Comparison of ENCODE assay signal across 11 cellular contexts in genomic region chr2:213187833-213188532, GRCh38. TPM values are rescaled to one million over a fixed set of nuclear protein-coding genes. Genes with fewer than 3 reads are reported as not detected.
A peak's percentile ranks its signal among the peaks of the same experiment; 100 is the strongest.
DNase-seq lines count a peak whose midpoint lies in the region; ATAC-seq, FAIRE-seq and TF ChIP-seq lines count a peak whose summit lies in the region.
"Had no signal": no experiment of that assay in that cellular context is flagged by ENCODE, and none has a peak within 500 bp of the region (broad histone marks: within the 10 kb centered on the region; RNA-seq: fewer than 3 reads in every experiment).

No MANE protein-coding gene starts in this region.

- no peak overlapping the region for H3K4me3 ChIP-seq in HepG2 (replicated peaks in 1 of 3; ENCODE audit: insufficient read depth in 1 of 3, low read depth in 2 of 3, low read length in 3 of 3)
- no peak overlapping the region for H3K4me3 ChIP-seq in right lobe of liver

- no TSS peak for BruUV-seq in HepG2 (replicated peaks; lab: Mats Ljungman, UMichigan)

- no peaks in the 10 kb centered on the region for H3K9me3 ChIP-seq in HepG2 (ENCODE audit: low read length)
- no peaks in the 10 kb centered on the region for H3K9me3 ChIP-seq in right lobe of liver

- intact Hi-C loops in HepG2 (cut with micrococcal nuclease; ENCODE audit: unreplicated experiment) = loop anchor here (1.0 to 2.0 kb wide), 2 partner anchors 35 to 51 kb away; no protein-coding TSS in a partner anchor
- intact Hi-C loops in right lobe of liver (cut with DNase I) = no loop called here

- WGBS in HepG2 (ENCODE audit: low lambda C conversion rate) = 2% methylated on average over 5 of the region's 5 CpGs
- 61% methylated on average over 5 of the region's 5 CpGs for WGBS in right lobe of liver (ENCODE audit: insufficient coverage, low coverage, low lambda C conversion rate, missing lambda C conversion rate)

- H3K36me3 ChIP-seq in HepG2 (replicated peaks in 1 of 2; ENCODE audit: control insufficient read depth in 1 of 2, insufficient read depth in 2 of 2, low read length in 2 of 2) (no peaks in the 10 kb centered on the region), right lobe of liver (no peaks in the 10 kb centered on the region)

- no peaks in the 10 kb centered on the region for H3K79me2 ChIP-seq in HepG2 (ENCODE audit: insufficient read depth, low read length)

- H3K27ac ChIP-seq in HepG2 (ENCODE audit: extremely low read length, insufficient read depth, low read length) = no peak overlapping the region
- no peak overlapping the region for H3K27ac ChIP-seq in right lobe of liver

- peak; percentile 84 for DNase-seq in HepG2 (ENCODE audit: low spot score)
- no peak for DNase-seq in right lobe of liver
- DNase-seq in astrocyte of the hippocampus (ENCODE audit: low read depth, low spot score) = peak; percentile 92
- peak; percentile 73 for DNase-seq in iris pigment epithelial cell (ENCODE audit: low read depth)
- peak; percentile 74 for DNase-seq in urothelium cell line (ENCODE audit: low spot score)
- DNase-seq in cerebellar nuclear complex (lab: John Stamatoyannopoulos, UW) = no peak
- no peak for DNase-seq in NCI-H1436 treated with DMSO at 0.1 percent for 48 hours (lab: John Stamatoyannopoulos, UW)
- DNase-seq: activated T-cell treated with anti-CD3 and anti-CD28 coated beads, Interleukin-2, amount 50 U/mL, for 24 hours; NCI-H446; occipital lobe had no signal

- H3K27me3 ChIP-seq in HepG2 (ENCODE audit: control insufficient read depth in 1 of 2, insufficient read depth in 2 of 2, low read length in 2 of 2) = no peaks in the 10 kb centered on the region
- no peaks in the 10 kb centered on the region for H3K27me3 ChIP-seq in right lobe of liver

- POLR2A ChIA-PET in HepG2 (lab: Yijun Ruan, JAX) = no interaction called here

- H3K4me2 ChIP-seq in HepG2 (ENCODE audit: low read depth, low read length) = peak overlapping the region; percentile 50

- H4K20me1 ChIP-seq in HepG2 (ENCODE audit: insufficient read depth, low read length) = no peaks in the 10 kb centered on the region

- no peak for TF ChIP-seq RAD21 in HepG2 (CRISPR knock-in tag; IDR thresholded peaks at IDR 0.05)

- TF ChIP-seq EP300 in HepG2 (IDR thresholded peaks at IDR 0.05; ENCODE audit: low read depth in 2 of 2, low read length in 2 of 2) = no peak
- TF ChIP-seq EP300 in HepG2 (CRISPR knock-in tag; IDR thresholded peaks at IDR 0.05; ENCODE audit: borderline replicate concordance) = no peak

- no peak for TF ChIP-seq CTCF in HepG2 (CRISPR knock-in tag; IDR thresholded peaks at IDR 0.05)
- TF ChIP-seq CTCF in right lobe of liver (IDR thresholded peaks at IDR 0.05) = no peak

- in situ Hi-C loops in HepG2 (cut with HindIII; ENCODE audit: extremely low pct_ligation_motif_present, low pct_unique_long_range_greater_than_20kb) = no loop called here

- TF ChIP-seq POLR2A in HepG2 (IDR thresholded peaks at IDR 0.05; ENCODE audit: insufficient read depth in 1 of 2, low read depth in 2 of 2, low read length in 2 of 2) (no peak), right lobe of liver (IDR thresholded peaks at IDR 0.05) (no peak)

- CTCF ChIA-PET in HepG2 (lab: Yijun Ruan, JAX; ENCODE audit: low intra/inter-chr PET ratio, low total read pairs) = no interaction called here

- H3K9ac ChIP-seq in HepG2 (ENCODE audit: insufficient read depth, low read depth, low read length) = no peak overlapping the region

- ATAC-seq in HepG2 (peak; percentile 99), right lobe of liver (no peak), HG02981 (IDR thresholded peaks at IDR 0.05; ENCODE audit: unreplicated experiment) (no peak)

- H2AFZ ChIP-seq in HepG2 (ENCODE audit: low read length) = no peak overlapping the region

- peaks cover 25% of the 10 kb centered on the region for H3K4me1 ChIP-seq in HepG2 (ENCODE audit: insufficient read depth, low read length)
- H3K4me1 ChIP-seq in right lobe of liver = peaks cover 0 to 5% (median 0%) of the 10 kb centered on the region in 4 donors

- FAIRE-seq in HepG2 (lab: Jason Lieb, UNC) (peak; percentile 56), urothelium cell line (lab: Jason Lieb, UNC) (no peak)

TF ChIP-seq in HepG2, 621 proteins besides CTCF, POLR2A, EP300 and RAD21 (continues in another document):
- TF ChIP-seq HOMEZ (CRISPR knock-in tag; IDR thresholded peaks at IDR 0.05; ENCODE audit: low read depth) (no peak), RFX5 (IDR thresholded peaks at IDR 0.05; ENCODE audit: low read depth, low read length) (no peak), ZNF260 (CRISPR knock-in tag; IDR thresholded peaks at IDR 0.05; ENCODE audit: borderline replicate concordance, low read depth) (no peak), ZNF30 (CRISPR knock-in tag; IDR thresholded peaks at IDR 0.05) (no peak), ZNF263 (CRISPR knock-in tag; IDR thresholded peaks at IDR 0.05) (peak; percentile 54; the same call in 1 of the 2 replicates), ZNF513 (CRISPR knock-in tag; conservative IDR thresholded peaks at IDR 0.05) (no peak), SMAD3 (CRISPR knock-in tag; IDR thresholded peaks at IDR 0.05) (no peak)

RNA-seq across cellular contexts. Expression of gene IKZF2, which starts 36.6 kb away (rescaled TPM):
- total RNA-seq in HepG2 (2016; rRNA removed; fragmentation: Illumina TruSeq; extraction: Trizol) (0.60 and 0.86 TPM in 2 replicates), right lobe of liver (1 to 10 TPM; 1.1 to 4.1 (median 1.9) TPM)
- total RNA-seq in HepG2 (2016; cell fraction: cytosol; rRNA removed; fragmentation: Illumina TruSeq; extraction: Trizol; ENCODE audit: low read depth) = under 0.01 and 0.26 TPM in 2 replicates
- 0.83 and 0.97 TPM in 2 replicates for total RNA-seq in HepG2 (2016; cell fraction: insoluble cytoplasmic fraction; rRNA removed; fragmentation: Illumina TruSeq; extraction: Trizol)
- 0.22 and 0.28 TPM in 2 replicates for total RNA-seq in HepG2 (2016; cell fraction: membrane; rRNA removed; fragmentation: Illumina TruSeq; extraction: Trizol)
- 1.8 and 2.1 TPM in 2 replicates for total RNA-seq in HepG2 (2016; cell fraction: nucleus; rRNA removed; fragmentation: Illumina TruSeq; extraction: Trizol)
- polyA plus RNA-seq in HepG2 (2011; rRNA removed) = 0.18 and 0.35 TPM in 2 replicates
- polyA plus RNA-seq in HepG2 (2011; cell fraction: cytosol; rRNA removed) = 0.13 and 0.22 TPM in 2 replicates
- polyA plus RNA-seq in HepG2 (2011; cell fraction: nucleus; rRNA removed) = 0.13 and 0.45 TPM in 2 replicates
- polyA plus RNA-seq in HepG2 (2012) = 0.09 and 0.27 TPM in 2 replicates
- 0.09 and 0.10 TPM in 2 replicates for polyA plus RNA-seq in HepG2 (2016; cell fraction: cytosol; fragmentation: Illumina TruSeq; extraction: Trizol; ENCODE audit: low read depth)
- 0.30 and 0.37 TPM in 2 replicates for polyA plus RNA-seq in HepG2 (2016; cell fraction: insoluble cytoplasmic fraction; fragmentation: Illumina TruSeq; extraction: Trizol; ENCODE audit: low read depth)
- 0.06 and 0.23 TPM in 2 replicates for polyA plus RNA-seq in HepG2 (2016; cell fraction: membrane; fragmentation: Illumina TruSeq; extraction: Trizol; ENCODE audit: low read depth)
- 0.15 and 0.36 TPM in 2 replicates for polyA plus RNA-seq in HepG2 (2016; cell fraction: nucleus; fragmentation: Illumina TruSeq; extraction: Trizol; ENCODE audit: insufficient read depth, low read depth)
- 1.7 and 5.0 TPM in 2 replicates for polyA minus RNA-seq in HepG2 (2011; rRNA and poly(A)+ RNA removed; ENCODE audit: low replicate concordance)
- polyA minus RNA-seq in HepG2 (2011; cell fraction: cytosol; rRNA and poly(A)+ RNA removed) = 0.88 and 0.99 TPM in 2 replicates
- polyA minus RNA-seq in HepG2 (2011; cell fraction: nucleus; rRNA and poly(A)+ RNA removed) = 1.7 and 3.2 TPM in 2 replicates

Comparison
In these comparisons a context has a peak if more than half of its experiments do, and no peak if none do; other contexts are left out.
1. DNase-seq: peak in HepG2 (single experiment), astrocyte of the hippocampus (single experiment), iris pigment epithelial cell (single experiment) and urothelium cell line (single experiment); none in right lobe of liver (0 of 3), cerebellar nuclear complex (0 of 2) and NCI-H1436 treated with DMSO at 0.1 percent for 48 hours (single experiment).